ENCODE assay signal across 7 cellular contexts in the genomic region with DNA sequence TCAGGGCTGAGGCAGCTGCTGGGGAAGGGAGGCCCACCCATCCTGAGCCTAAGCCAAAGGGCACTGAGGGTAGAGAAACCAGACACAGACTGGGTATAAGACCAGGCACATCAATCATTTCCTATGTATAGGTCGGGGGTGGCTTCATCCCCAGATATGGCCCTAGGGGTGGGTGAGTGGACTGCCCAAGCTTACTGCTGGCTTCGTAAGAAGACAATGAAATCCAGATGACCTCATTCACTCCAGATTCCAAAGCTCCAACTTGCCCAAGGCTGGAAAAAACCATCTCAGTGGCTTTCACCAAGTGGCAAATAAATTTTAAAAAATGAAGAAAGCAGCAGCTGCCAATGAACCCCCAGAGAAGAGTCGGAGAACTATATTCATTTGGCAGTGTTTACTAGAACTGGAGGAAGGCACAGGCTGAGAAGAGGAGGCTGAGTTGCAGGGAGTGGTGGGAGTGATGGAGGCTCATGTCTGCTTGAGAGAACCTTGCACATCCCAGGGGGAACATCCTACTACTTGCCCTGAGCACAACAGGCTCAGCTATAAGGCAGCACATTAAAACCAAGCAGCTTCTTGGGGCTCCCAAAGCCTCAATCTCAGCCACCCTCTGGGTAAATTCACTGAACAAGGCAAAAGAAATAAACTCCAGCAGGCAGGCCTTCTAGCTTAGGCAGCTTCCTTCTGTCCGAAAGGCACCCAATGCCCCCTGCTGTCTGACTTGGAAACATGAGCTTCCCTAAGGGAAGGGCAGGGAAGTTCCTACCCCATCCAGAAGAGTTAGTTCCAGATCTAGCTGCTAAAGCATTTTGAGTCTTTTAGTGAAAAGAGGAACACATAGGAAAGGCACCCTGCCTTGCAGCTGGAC. TPM values are rescaled to one million over a fixed set of nuclear protein-coding genes. Genes with fewer than 3 reads are reported as not detected.
DNase-seq lines count a peak whose midpoint lies in the region; ATAC-seq and TF ChIP-seq lines count a peak whose summit lies in the region.

No MANE protein-coding gene starts in this region.

- no peaks in the 10 kb centered on the region for H3K79me2 ChIP-seq in OCI-LY7 (ENCODE audit: insufficient read depth, low read depth, low read length)

- H3K4me3 ChIP-seq in GM12875 (ENCODE audit: low read depth, low read length) = no peak overlapping the region
- no peak overlapping the region for H3K4me3 ChIP-seq in OCI-LY7 (ENCODE audit: low read depth, low read length, poor library complexity, severe bottlenecking)

- no peaks in the 10 kb centered on the region for H3K4me1 Mint-ChIP-seq in activated CD4-positive, alpha-beta T cell treated with anti-CD3 and anti-CD28 coated beads for 36 hours

- DNase-seq in OCI-LY7 (ENCODE audit: low spot score) (no peak), epithelial cell of prostate (ENCODE audit: low read depth, low spot score) (no peak), myocyte (ENCODE audit: low read depth) (peak; percentile 81), GM19240 (ENCODE audit: insufficient read length, low spot score) (no peak)
- DNase-seq in activated CD4-positive, alpha-beta T cell treated with anti-CD3 and anti-CD28 coated beads for 36 hours = no peak

- H3K27ac ChIP-seq in OCI-LY7 (ENCODE audit: low read depth, low read length, poor library complexity, severe bottlenecking) = no peak overlapping the region
- peak overlapping the region; percentile 95 for H3K27ac ChIP-seq in epithelial cell of prostate

- H3K36me3 ChIP-seq in OCI-LY7 (ENCODE audit: insufficient read depth, low read length) = peaks cover 98% of the 10 kb centered on the region

- H3K27me3 Mint-ChIP-seq in activated CD4-positive, alpha-beta T cell treated with anti-CD3 and anti-CD28 coated beads for 36 hours = no peaks in the 10 kb centered on the region

- no peaks in the 10 kb centered on the region for H3K4me1 ChIP-seq in OCI-LY7 (ENCODE audit: insufficient read depth, low read length, poor library complexity, severe bottlenecking)

- POLR2A ChIA-PET in OCI-LY7 (lab: Charles Lee) = interaction anchor here (0.9 to 1.6 kb wide), 5 partner anchors 8 to 42 kb away, joined by 3 to 7 read pairs (median 4); no protein-coding TSS in a partner anchor
- POLR2A ChIA-PET in activated CD4-positive, alpha-beta T cell treated with anti-CD3 and anti-CD28 coated beads for 36 hours (lab: Charles Lee) = interaction anchor here (0.7 kb wide), 1 partner anchor 47 kb away, joined by 3 read pairs; no protein-coding TSS in a partner anchor

- H3K36me3 Mint-ChIP-seq in activated CD4-positive, alpha-beta T cell treated with anti-CD3 and anti-CD28 coated beads for 36 hours (ENCODE audit: low read depth) = peaks cover 41% of the 10 kb centered on the region

- no peaks in the 10 kb centered on the region for H3K9me3 ChIP-seq in OCI-LY7 (ENCODE audit: low read length)

- no peak overlapping the region for H3K4me2 ChIP-seq in OCI-LY7 (ENCODE audit: low read length)

- no peak overlapping the region for H2AFZ ChIP-seq in OCI-LY7 (ENCODE audit: low read length)

- H3K4me3 Mint-ChIP-seq in activated CD4-positive, alpha-beta T cell treated with anti-CD3 and anti-CD28 coated beads for 36 hours = no peak overlapping the region

- ATAC-seq in GM21515 (IDR thresholded peaks at IDR 0.05; ENCODE audit: unreplicated experiment) = no peak
- ATAC-seq in activated CD4-positive, alpha-beta T cell treated with anti-CD3 and anti-CD28 coated beads for 36 hours = no peak

- no peaks in the 10 kb centered on the region for H3K9me2 ChIP-seq in OCI-LY7 (ENCODE audit: insufficient read depth, low read length)

- BruUV-seq in OCI-LY7 (replicated peaks; lab: Mats Ljungman, UMichigan) = no TSS peak

- no peaks in the 10 kb centered on the region for H3K9me3 Mint-ChIP-seq in activated CD4-positive, alpha-beta T cell treated with anti-CD3 and anti-CD28 coated beads for 36 hours (ENCODE audit: low read depth)

- H4K20me1 ChIP-seq in OCI-LY7 (ENCODE audit: insufficient read depth, low read length) = no peaks in the 10 kb centered on the region

- H3K27ac Mint-ChIP-seq in activated CD4-positive, alpha-beta T cell treated with anti-CD3 and anti-CD28 coated beads for 36 hours = no peak overlapping the region

- 0 out of 2 replicates have a peak, but pooled peaks have one; percentile 16 for TF ChIP-seq CTCF in GM12875 (IDR thresholded peaks at IDR 0.05; ENCODE audit: borderline replicate concordance, insufficient read depth, low read depth, low read length)
- peak; percentile 49 for TF ChIP-seq CTCF in OCI-LY7 (conservative IDR thresholded peaks at IDR 0.05; ENCODE audit: low read length)

- intact Hi-C loops in OCI-LY7 (cut with micrococcal nuclease; ENCODE audit: unreplicated experiment) = loop anchor here (1.0 kb wide), 1 partner anchor 26 kb away; no protein-coding TSS in a partner anchor
- intact Hi-C loops in activated CD4-positive, alpha-beta T cell treated with anti-CD3 and anti-CD28 coated beads for 36 hours (cut with DNase I, micrococcal nuclease) = no loop called here

- CTCF ChIA-PET in OCI-LY7 (lab: Charles Lee; ENCODE audit: unreplicated experiment) = interaction anchor here (1.1 kb wide), 1 partner anchor 26 kb away, joined by 3 read pairs; no protein-coding TSS in a partner anchor
- CTCF ChIA-PET in activated CD4-positive, alpha-beta T cell treated with anti-CD3 and anti-CD28 coated beads for 36 hours (lab: Charles Lee) = interaction anchor here (0.6 to 1.9 kb wide), 15 partner anchors 9 to 134 kb away, joined by 3 to 7 read pairs (median 4); no protein-coding TSS in a partner anchor

RNA-seq across cellular contexts. Expression of a gene that starts 14.1 kb away (rescaled TPM):
- total RNA-seq in OCI-LY7 (2014; rRNA removed; shearing (Covaris generic)) = 20.7 and 22.3 TPM in 2 replicates
- total RNA-seq in OCI-LY7 (2022) = 25.7 and 30.5 TPM in 2 replicates
- 221 and 228 TPM in 2 replicates for total RNA-seq in myocyte
- polyA plus RNA-seq in myocyte (2012) = 1,080 TPM
- 10 to 100 TPM; 42.5 to 63.4 TPM for total RNA-seq in activated CD4-positive, alpha-beta T cell treated with anti-CD3 and anti-CD28 coated beads for 36 hours

RNA-seq across cellular contexts. Expression of a gene that starts 28.9 kb away (rescaled TPM):
- total RNA-seq in OCI-LY7 (2014; rRNA removed; shearing (Covaris generic)) = not detected in 2 replicates
- total RNA-seq in OCI-LY7 (2022) (not detected in 2 replicates), myocyte (9.4 and 12.2 TPM in 2 replicates)
- 2.8 TPM for polyA plus RNA-seq in myocyte (2012)
- total RNA-seq in activated CD4-positive, alpha-beta T cell treated with anti-CD3 and anti-CD28 coated beads for 36 hours = not detected

RNA-seq across cellular contexts. Expression of a gene that starts 43.1 kb away (rescaled TPM):
- 102 and 118 TPM in 2 replicates for total RNA-seq in OCI-LY7 (2014; rRNA removed; shearing (Covaris generic))
- total RNA-seq in OCI-LY7 (2022) (139 and 141 TPM in 2 replicates), myocyte (96.9 and 101 TPM in 2 replicates)
- 142 TPM for polyA plus RNA-seq in myocyte (2012)
- 100 to 1,000 TPM; 116 to 135 TPM for total RNA-seq in activated CD4-positive, alpha-beta T cell treated with anti-CD3 and anti-CD28 coated beads for 36 hours
